In the genomic region with DNA sequence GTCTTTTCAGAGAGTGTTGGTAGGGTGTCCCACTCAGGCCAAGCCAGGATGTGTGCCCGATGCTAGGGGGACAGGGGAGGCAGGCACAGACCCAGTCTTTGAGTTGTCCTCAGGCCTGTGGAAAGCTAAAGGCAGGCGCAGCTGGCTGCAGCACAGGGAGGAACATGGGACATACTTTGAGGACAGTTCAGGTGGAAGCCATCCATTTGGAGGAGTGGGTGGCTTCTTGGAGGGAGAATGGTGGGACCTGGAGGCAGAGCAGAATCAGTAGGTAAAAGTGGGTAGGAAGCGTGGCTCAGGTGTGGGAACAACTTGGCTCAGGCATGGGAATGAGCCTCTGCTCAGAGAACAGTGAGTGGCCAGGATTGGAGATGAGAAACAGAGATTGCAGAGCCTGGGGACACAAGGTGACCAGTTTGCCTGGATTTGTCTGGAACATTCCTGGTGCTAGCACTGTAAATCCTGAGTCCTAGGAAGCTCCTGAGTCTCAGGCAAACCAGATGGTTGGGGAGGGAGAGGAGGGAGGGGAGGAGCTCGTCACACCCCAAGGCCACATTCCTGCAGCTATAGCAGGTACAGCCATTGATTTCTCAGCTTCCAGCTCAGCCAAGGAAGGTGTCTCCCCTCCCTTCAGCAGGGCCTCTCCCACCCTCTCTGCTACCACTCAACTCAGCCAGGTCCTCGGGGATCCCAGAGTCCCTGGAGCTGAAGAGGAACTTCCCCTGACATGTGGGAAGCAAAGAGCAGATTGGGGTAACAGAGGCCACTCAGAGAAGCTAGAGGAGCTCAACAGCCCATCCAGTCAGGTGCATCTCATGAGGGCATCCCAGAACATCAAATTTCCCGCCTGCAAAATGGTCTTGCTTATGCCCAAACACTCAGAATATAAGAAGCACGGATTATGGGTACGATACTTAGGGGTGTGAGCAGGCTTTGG, we compare ENCODE assay signal across 2 cellular contexts.
A peak's percentile ranks its signal among the peaks of the same experiment; 100 is the strongest.
TF ChIP-seq lines count a peak whose summit lies in the region.

No MANE protein-coding gene starts in this region.

TF ChIP-seq in K562, 482 proteins besides CTCF, POLR2A, EP300 and RAD21:
- TF ChIP-seq DMBX1 (CRISPR knock-in tag; IDR thresholded peaks at IDR 0.05; ENCODE audit: borderline replicate concordance) (0 out of 2 replicates have a peak, but pooled peaks have one; percentile 24), CHD7 (IDR thresholded peaks at IDR 0.05; ENCODE audit: low read depth, low read length) (no peak), ZNF316 (IDR thresholded peaks at IDR 0.05) (no peak), NCOA4 (IDR thresholded peaks at IDR 0.05; ENCODE audit: partially characterized antibody) (no peak), POLR2B (IDR thresholded peaks at IDR 0.05; ENCODE audit: low read depth, partially characterized antibody) (no peak), TAF9B (IDR thresholded peaks at IDR 0.05; ENCODE audit: partially characterized antibody) (no peak)
TF ChIP-seq in K562: peak in this region for 1.

TF ChIP-seq in HepG2, 621 proteins besides CTCF, POLR2A, EP300 and RAD21 (continues in another document):
- 0 out of 2 replicates have a peak, but pooled peaks have one; percentile 71 for TF ChIP-seq FOXC1 (CRISPR knock-in tag; IDR thresholded peaks at IDR 0.05; ENCODE audit: borderline replicate concordance)
- peak; percentile 70; the same call in 1 of the 2 replicates for TF ChIP-seq ZBTB42 (CRISPR knock-in tag; IDR thresholded peaks at IDR 0.05)
- no peak for TF ChIP-seq ZSCAN12 (CRISPR knock-in tag; IDR thresholded peaks at IDR 0.05)
- no peak for TF ChIP-seq ZNF496 (CRISPR knock-in tag; IDR thresholded peaks at IDR 0.05; ENCODE audit: insufficient replicate concordance)
- TF ChIP-seq ZNF431 (CRISPR knock-in tag; IDR thresholded peaks at IDR 0.05; ENCODE audit: borderline replicate concordance, low read depth): peak; percentile 29; the same call in 1 of the 2 replicates
- TF ChIP-seq ZSCAN21 (CRISPR knock-in tag; IDR thresholded peaks at IDR 0.05; ENCODE audit: borderline replicate concordance): peak; percentile 74; the same call in 1 of the 2 replicates
- no peak for TF ChIP-seq NBN (conservative IDR thresholded peaks at IDR 0.05)
- no peak for TF ChIP-seq ZNF770 (CRISPR knock-in tag; IDR thresholded peaks at IDR 0.05)
- peak; percentile 44; the same call in 1 of the 2 replicates for TF ChIP-seq ZNF430 (CRISPR knock-in tag; IDR thresholded peaks at IDR 0.05)
- TF ChIP-seq PHF20 (CRISPR knock-in tag; IDR thresholded peaks at IDR 0.05): peak; percentile 22; the same call in 1 of the 2 replicates
- no peak for TF ChIP-seq ZSCAN30 (CRISPR knock-in tag; IDR thresholded peaks at IDR 0.05)
- no peak for TF ChIP-seq STAT6 (CRISPR knock-in tag; IDR thresholded peaks at IDR 0.05; ENCODE audit: borderline replicate concordance)
- no peak for TF ChIP-seq NKX3-1 (CRISPR knock-in tag; IDR thresholded peaks at IDR 0.05)
- TF ChIP-seq RBFOX2 (IDR thresholded peaks at IDR 0.05; ENCODE audit: low read depth, low read length): no peak
- no peak for TF ChIP-seq ISX (CRISPR knock-in tag; conservative IDR thresholded peaks at IDR 0.05)
- no peak for TF ChIP-seq ZNF75D (CRISPR knock-in tag; IDR thresholded peaks at IDR 0.05; ENCODE audit: borderline replicate concordance)
- no peak for TF ChIP-seq DNMT1 (CRISPR knock-in tag; IDR thresholded peaks at IDR 0.05)
- 0 out of 2 replicates have a peak, but pooled peaks have one; percentile 54 for TF ChIP-seq KIAA2018 (CRISPR knock-in tag; IDR thresholded peaks at IDR 0.05; ENCODE audit: borderline replicate concordance)
- no peak for TF ChIP-seq EZH2 (conservative IDR thresholded peaks at IDR 0.05; ENCODE audit: low read depth, low read length)
- no peak for TF ChIP-seq ZBTB37 (CRISPR knock-in tag; IDR thresholded peaks at IDR 0.05)
- TF ChIP-seq, protein P1, sequence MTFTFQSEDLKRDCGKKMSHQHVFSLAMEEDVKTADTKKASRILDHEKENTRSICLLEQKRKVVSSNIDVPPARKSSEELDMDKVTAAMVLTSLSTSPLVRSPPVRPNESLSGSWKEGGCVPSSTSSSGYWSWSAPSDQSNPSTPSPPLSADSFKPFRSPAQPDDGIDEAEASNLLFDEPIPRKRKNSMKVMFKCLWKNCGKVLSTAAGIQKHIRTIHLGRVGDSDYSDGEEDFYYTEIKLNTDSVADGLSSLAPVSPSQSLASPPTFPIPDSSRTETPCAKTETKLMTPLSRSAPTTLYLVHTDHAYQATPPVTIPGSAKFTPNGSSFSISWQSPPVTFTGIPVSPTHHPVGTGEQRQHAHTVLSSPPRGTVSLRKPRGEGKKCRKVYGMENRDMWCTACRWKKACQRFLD (CRISPR knock-in tag; IDR thresholded peaks at IDR 0.05; ENCODE audit: borderline replicate concordance): 0 out of 2 replicates have a peak, but pooled peaks have one; percentile 12
- TF ChIP-seq AHR (CRISPR knock-in tag; IDR thresholded peaks at IDR 0.05): no peak
- TF ChIP-seq THYN1 (CRISPR knock-in tag; IDR thresholded peaks at IDR 0.05; ENCODE audit: borderline replicate concordance, low read depth): no peak
- peak; percentile 80; the same call in 1 of the 2 replicates for TF ChIP-seq ONECUT2 (CRISPR knock-in tag; IDR thresholded peaks at IDR 0.05)
- TF ChIP-seq, protein P2, sequence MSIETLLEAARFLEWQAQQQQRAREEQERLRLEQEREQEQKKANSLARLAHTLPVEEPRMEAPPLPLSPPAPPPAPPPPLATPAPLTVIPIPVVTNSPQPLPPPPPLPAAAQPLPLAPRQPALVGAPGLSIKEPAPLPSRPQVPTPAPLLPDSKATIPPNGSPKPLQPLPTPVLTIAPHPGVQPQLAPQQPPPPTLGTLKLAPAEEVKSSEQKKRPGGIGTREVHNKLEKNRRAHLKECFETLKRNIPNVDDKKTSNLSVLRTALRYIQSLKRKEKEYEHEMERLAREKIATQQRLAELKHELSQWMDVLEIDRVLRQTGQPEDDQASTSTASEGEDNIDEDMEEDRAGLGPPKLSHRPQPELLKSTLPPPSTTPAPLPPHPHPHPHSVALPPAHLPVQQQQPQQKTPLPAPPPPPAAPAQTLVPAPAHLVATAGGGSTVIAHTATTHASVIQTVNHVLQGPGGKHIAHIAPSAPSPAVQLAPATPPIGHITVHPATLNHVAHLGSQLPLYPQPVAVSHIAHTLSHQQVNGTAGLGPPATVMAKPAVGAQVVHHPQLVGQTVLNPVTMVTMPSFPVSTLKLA (IDR thresholded peaks at IDR 0.05): no peak
- peak; percentile 74 for TF ChIP-seq KDM5B (CRISPR knock-in tag; IDR thresholded peaks at IDR 0.05; ENCODE audit: borderline replicate concordance)
- 0 out of 2 replicates have a peak, but pooled peaks have one; percentile 35 for TF ChIP-seq ZNF782 (CRISPR knock-in tag; IDR thresholded peaks at IDR 0.05; ENCODE audit: borderline replicate concordance)
- TF ChIP-seq EHMT2 (IDR thresholded peaks at IDR 0.05; ENCODE audit: borderline replicate concordance, low read depth, low read length): no peak
- TF ChIP-seq ZNF605 (CRISPR knock-in tag; IDR thresholded peaks at IDR 0.05): peak; percentile 73
- no peak for TF ChIP-seq ZNF367 (CRISPR knock-in tag; IDR thresholded peaks at IDR 0.05; ENCODE audit: borderline replicate concordance)
- TF ChIP-seq ZNF451 (CRISPR knock-in tag; IDR thresholded peaks at IDR 0.05): peak; percentile 89; the same call in 1 of the 2 replicates
- no peak for TF ChIP-seq ZNF879 (CRISPR knock-in tag; IDR thresholded peaks at IDR 0.05)
- no peak for TF ChIP-seq RAD51 (IDR thresholded peaks at IDR 0.05; ENCODE audit: borderline replicate concordance)
- peak; percentile 37; the same call in 1 of the 2 replicates for TF ChIP-seq ZNF891 (CRISPR knock-in tag; IDR thresholded peaks at IDR 0.05)
- 0 out of 2 replicates have a peak, but pooled peaks have one; percentile 55 for TF ChIP-seq ZIK1 (CRISPR knock-in tag; IDR thresholded peaks at IDR 0.05; ENCODE audit: borderline replicate concordance, low read depth)
- TF ChIP-seq SIX1 (CRISPR knock-in tag; IDR thresholded peaks at IDR 0.05; ENCODE audit: borderline replicate concordance): no peak
